ENCODE assay signal across 8 cellular contexts in genomic region chr2:87514034-87514433, GRCh38.
A peak's percentile ranks its signal among the peaks of the same experiment; 100 is the strongest.
DNase-seq lines count a peak whose midpoint lies in the region; ATAC-seq lines count a peak whose summit lies in the region.
"Not testable (repeated sequence)": the region's sequence is repeated elsewhere in the genome, so short reads cannot be mapped to it uniquely, and the experiment has no call there.

No MANE protein-coding gene starts in this region.

- not testable (repeated sequence) for H3K36me3 Mint-ChIP-seq in activated T-cell treated with anti-CD3 and anti-CD28 coated beads, Interleukin-2, amount 50 U/mL, for 4 hours (ENCODE audit: insufficient read depth)

- ATAC-seq in GM18498 (IDR thresholded peaks at IDR 0.05; ENCODE audit: unreplicated experiment) (peak; percentile 44), GM18873 (IDR thresholded peaks at IDR 0.05; ENCODE audit: low FRiP score, unreplicated experiment) (peak; percentile 62), GM19452 (IDR thresholded peaks at IDR 0.05; ENCODE audit: unreplicated experiment) (peak; percentile 60), GM21717 (IDR thresholded peaks at IDR 0.05; ENCODE audit: unreplicated experiment) (peak; percentile 46), HG02852 (IDR thresholded peaks at IDR 0.05; ENCODE audit: unreplicated experiment) (peak; percentile 46), HG03095 (IDR thresholded peaks at IDR 0.05; ENCODE audit: unreplicated experiment) (peak; percentile 64), HG03457 (IDR thresholded peaks at IDR 0.05; ENCODE audit: unreplicated experiment) (peak; percentile 49)
- peak; percentile 6 to 10 for ATAC-seq in activated T-cell treated with anti-CD3 and anti-CD28 coated beads, Interleukin-2, amount 50 U/mL, for 4 hours

- not testable (repeated sequence) for H3K9me3 Mint-ChIP-seq in activated T-cell treated with anti-CD3 and anti-CD28 coated beads, Interleukin-2, amount 50 U/mL, for 4 hours

- peaks cover 35% of the 10 kb centered on the region for H3K4me1 Mint-ChIP-seq in activated T-cell treated with anti-CD3 and anti-CD28 coated beads, Interleukin-2, amount 50 U/mL, for 4 hours (ENCODE audit: low read depth)

- not testable (repeated sequence) for DNase-seq in activated T-cell treated with anti-CD3 and anti-CD28 coated beads, Interleukin-2, amount 50 U/mL, for 4 hours

- H3K27me3 Mint-ChIP-seq in activated T-cell treated with anti-CD3 and anti-CD28 coated beads, Interleukin-2, amount 50 U/mL, for 4 hours (ENCODE audit: low read depth) = not testable (repeated sequence)

- not testable (repeated sequence) for H3K4me3 Mint-ChIP-seq in activated T-cell treated with anti-CD3 and anti-CD28 coated beads, Interleukin-2, amount 50 U/mL, for 4 hours

Comparison
In these comparisons a context has a peak if more than half of its experiments do, and no peak if none do; other contexts are left out.
1. ATAC-seq: peak in every context shown above with its lines; median percentile 64 in HG03095; 62 in GM18873; 60 in GM19452; 49 in HG03457; 46 in GM21717; 46 in HG02852; 44 in GM18498; 8 in activated T-cell treated with anti-CD3 and anti-CD28 coated beads, Interleukin-2, amount 50 U/mL, for 4 hours.